In the genomic region with DNA sequence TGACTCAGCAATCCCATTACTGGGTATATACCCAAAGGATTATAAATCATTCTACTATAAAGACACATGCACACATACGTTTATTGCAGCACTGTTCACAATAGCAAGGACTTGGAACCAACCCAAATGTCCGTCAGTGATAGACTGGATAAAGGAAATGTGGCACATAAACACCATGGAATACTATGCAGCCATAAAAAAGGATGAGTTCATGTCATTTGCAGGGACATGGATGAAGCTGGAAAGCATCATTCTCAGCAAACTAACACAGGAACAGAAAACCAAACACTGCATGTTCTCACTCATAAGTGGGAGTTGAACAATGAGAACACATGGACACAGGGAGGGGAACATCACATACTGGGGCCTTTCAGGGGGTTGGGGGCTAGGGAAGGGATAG, we compare ENCODE assay signal across 3 cellular contexts. TPM values are rescaled to one million over a fixed set of nuclear protein-coding genes. Genes with fewer than 3 reads are reported as not detected.
"Had no signal": no experiment of that assay in that cellular context is flagged by ENCODE, and none has a peak within 500 bp of the region (broad histone marks: within the 10 kb centered on the region; RNA-seq: fewer than 3 reads in every experiment).

No MANE protein-coding gene starts in this region.

RNA-seq across cellular contexts. Expression of a gene that starts 43.2 kb away (rescaled TPM):
- total RNA-seq: activated CD4-positive, alpha-beta T cell treated with anti-CD3 and anti-CD28 coated beads, Interleukin-2, amount 10 ng/mL, durations not matched to agents 7 days and 5 days; activated CD8-positive, alpha-beta T cell treated with anti-CD3 and anti-CD28 coated beads, Interleukin-2, amount 10 ng/mL, durations not matched to agents 7 days and 5 days; T-helper 2 cell treated with Interferon-gamma antibody and Interleukin-4, amounts not matched to agents 100 ng/mL and 5 ng/mL, for 36 hours had no signal
